1 cellular context compared by ENCODE assay signal in genomic region chr3:50208677-50209344, GRCh38.
TF ChIP-seq lines count a peak whose summit lies in the region.

No MANE protein-coding gene starts in this region.

TF ChIP-seq in K562, 482 proteins besides CTCF, POLR2A, EP300 and RAD21:
- TF ChIP-seq ZNF444 (CRISPR knock-in tag; IDR thresholded peaks at IDR 0.05) (no peak), TFE3 (CRISPR knock-in tag; IDR thresholded peaks at IDR 0.05) (0 out of 2 replicates have a peak, but pooled peaks have one; percentile 25), RFX5 (IDR thresholded peaks at IDR 0.05; ENCODE audit: low read depth, low read length) (no peak)
- TF ChIP-seq, protein P1, sequence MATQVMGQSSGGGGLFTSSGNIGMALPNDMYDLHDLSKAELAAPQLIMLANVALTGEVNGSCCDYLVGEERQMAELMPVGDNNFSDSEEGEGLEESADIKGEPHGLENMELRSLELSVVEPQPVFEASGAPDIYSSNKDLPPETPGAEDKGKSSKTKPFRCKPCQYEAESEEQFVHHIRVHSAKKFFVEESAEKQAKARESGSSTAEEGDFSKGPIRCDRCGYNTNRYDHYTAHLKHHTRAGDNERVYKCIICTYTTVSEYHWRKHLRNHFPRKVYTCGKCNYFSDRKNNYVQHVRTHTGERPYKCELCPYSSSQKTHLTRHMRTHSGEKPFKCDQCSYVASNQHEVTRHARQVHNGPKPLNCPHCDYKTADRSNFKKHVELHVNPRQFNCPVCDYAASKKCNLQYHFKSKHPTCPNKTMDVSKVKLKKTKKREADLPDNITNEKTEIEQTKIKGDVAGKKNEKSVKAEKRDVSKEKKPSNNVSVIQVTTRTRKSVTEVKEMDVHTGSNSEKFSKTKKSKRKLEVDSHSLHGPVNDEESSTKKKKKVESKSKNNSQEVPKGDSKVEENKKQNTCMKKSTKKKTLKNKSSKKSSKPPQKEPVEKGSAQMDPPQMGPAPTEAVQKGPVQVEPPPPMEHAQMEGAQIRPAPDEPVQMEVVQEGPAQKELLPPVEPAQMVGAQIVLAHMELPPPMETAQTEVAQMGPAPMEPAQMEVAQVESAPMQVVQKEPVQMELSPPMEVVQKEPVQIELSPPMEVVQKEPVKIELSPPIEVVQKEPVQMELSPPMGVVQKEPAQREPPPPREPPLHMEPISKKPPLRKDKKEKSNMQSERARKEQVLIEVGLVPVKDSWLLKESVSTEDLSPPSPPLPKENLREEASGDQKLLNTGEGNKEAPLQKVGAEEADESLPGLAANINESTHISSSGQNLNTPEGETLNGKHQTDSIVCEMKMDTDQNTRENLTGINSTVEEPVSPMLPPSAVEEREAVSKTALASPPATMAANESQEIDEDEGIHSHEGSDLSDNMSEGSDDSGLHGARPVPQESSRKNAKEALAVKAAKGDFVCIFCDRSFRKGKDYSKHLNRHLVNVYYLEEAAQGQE (CRISPR knock-in tag; IDR thresholded peaks at IDR 0.05; ENCODE audit: low read depth) = no peak
